In the genomic region with DNA sequence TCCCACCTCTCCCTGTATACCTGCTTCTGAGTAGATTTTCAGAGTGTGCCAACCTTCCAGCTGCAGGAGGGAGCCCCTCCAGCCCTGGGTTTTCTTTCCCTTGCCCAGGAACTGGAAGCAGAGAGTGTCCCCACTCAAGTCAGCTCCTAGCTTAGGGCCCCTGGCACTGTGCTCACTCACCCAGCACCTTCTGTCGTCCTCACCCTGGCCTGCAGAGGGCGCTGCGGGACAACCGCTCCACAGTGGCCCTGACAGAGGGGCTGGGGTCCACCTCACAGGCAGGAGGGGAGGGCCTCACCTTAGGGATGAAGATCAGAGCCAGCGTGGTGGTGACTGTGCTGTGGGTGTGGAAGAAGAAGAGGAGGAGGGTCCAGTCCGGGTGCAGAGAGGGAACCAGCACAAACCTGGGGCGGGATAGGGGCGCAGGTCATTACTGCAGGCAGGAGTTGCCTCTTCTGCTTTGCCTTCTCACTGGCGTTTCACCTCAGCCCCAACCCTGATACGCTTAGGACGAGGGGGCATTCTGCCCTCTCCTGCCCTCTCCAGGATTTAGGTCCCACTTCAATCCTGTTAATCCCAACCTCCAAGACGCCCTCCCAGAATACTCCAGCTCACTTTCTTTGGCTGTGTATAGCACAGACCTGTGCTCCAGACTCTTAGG, we compare ENCODE assay signal across 1 cellular context.
A peak's percentile ranks its signal among the peaks of the same experiment; 100 is the strongest.
TF ChIP-seq lines count a peak whose summit lies in the region.

No MANE protein-coding gene starts in this region.

TF ChIP-seq in HepG2, 621 proteins besides CTCF, POLR2A, EP300 and RAD21 (continues in another document):
- peak; percentile 17; the same call in 1 of the 2 replicates for TF ChIP-seq ZNF768 (CRISPR knock-in tag; IDR thresholded peaks at IDR 0.05)
- TF ChIP-seq ZNF350 (CRISPR knock-in tag; IDR thresholded peaks at IDR 0.05; ENCODE audit: borderline replicate concordance, low read depth), result peak; percentile 53; the same call in 1 of the 2 replicates
- no peak for TF ChIP-seq MYPOP (CRISPR knock-in tag; IDR thresholded peaks at IDR 0.05)
- TF ChIP-seq NONO (IDR thresholded peaks at IDR 0.05), result no peak
- peak; percentile 50; the same call in 1 of the 2 replicates for TF ChIP-seq NONO (CRISPR knock-in tag; conservative IDR thresholded peaks at IDR 0.05)
- TF ChIP-seq EEA1 (CRISPR knock-in tag; IDR thresholded peaks at IDR 0.05; ENCODE audit: borderline replicate concordance), result peak; percentile 56; the same call in 1 of the 2 replicates
- TF ChIP-seq PAX8 (CRISPR knock-in tag; IDR thresholded peaks at IDR 0.05; ENCODE audit: borderline replicate concordance), result no peak
- TF ChIP-seq, protein P1, sequence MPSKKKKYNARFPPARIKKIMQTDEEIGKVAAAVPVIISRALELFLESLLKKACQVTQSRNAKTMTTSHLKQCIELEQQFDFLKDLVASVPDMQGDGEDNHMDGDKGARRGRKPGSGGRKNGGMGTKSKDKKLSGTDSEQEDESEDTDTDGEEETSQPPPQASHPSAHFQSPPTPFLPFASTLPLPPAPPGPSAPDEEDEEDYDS (CRISPR knock-in tag; IDR thresholded peaks at IDR 0.05), result 0 out of 2 replicates have a peak, but pooled peaks have one; percentile 11
- peak; percentile 41; the same call in 1 of the 2 replicates for TF ChIP-seq TBX2 (CRISPR knock-in tag; IDR thresholded peaks at IDR 0.05; ENCODE audit: borderline replicate concordance)
- TF ChIP-seq HMGXB4 (CRISPR knock-in tag; IDR thresholded peaks at IDR 0.05; ENCODE audit: borderline replicate concordance in 1 of 2, low read depth in 1 of 2), result peak in 1 of 2 experiments; percentile 66; a peak in 2 of 4 replicates
- TF ChIP-seq FOXJ3 (CRISPR knock-in tag; IDR thresholded peaks at IDR 0.05; ENCODE audit: borderline replicate concordance), result no peak
- peak; percentile 60; the same call in 1 of the 2 replicates for TF ChIP-seq ZBTB7A (CRISPR knock-in tag; IDR thresholded peaks at IDR 0.05)
- no peak for TF ChIP-seq ZBTB25 (CRISPR knock-in tag; IDR thresholded peaks at IDR 0.05)
- 0 out of 2 replicates have a peak, but pooled peaks have one; percentile 41 for TF ChIP-seq ZNF670 (CRISPR knock-in tag; IDR thresholded peaks at IDR 0.05; ENCODE audit: borderline replicate concordance)
- 0 out of 2 replicates have a peak, but pooled peaks have one; percentile 35 for TF ChIP-seq SP4 (CRISPR knock-in tag; IDR thresholded peaks at IDR 0.05)
- TF ChIP-seq XRCC5 (optimal IDR thresholded peaks at IDR 0.05; ENCODE audit: low read length), result peak; percentile 82
- 0 out of 2 replicates have a peak, but pooled peaks have one; percentile 14 for TF ChIP-seq GABPB1 (CRISPR knock-in tag; IDR thresholded peaks at IDR 0.05)
- TF ChIP-seq ZNF891 (CRISPR knock-in tag; IDR thresholded peaks at IDR 0.05), result 0 out of 2 replicates have a peak, but pooled peaks have one; percentile 17
- TF ChIP-seq, protein P2, sequence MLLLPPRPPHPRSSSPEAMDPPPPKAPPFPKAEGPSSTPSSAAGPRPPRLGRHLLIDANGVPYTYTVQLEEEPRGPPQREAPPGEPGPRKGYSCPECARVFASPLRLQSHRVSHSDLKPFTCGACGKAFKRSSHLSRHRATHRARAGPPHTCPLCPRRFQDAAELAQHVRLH (CRISPR knock-in tag; IDR thresholded peaks at IDR 0.05; ENCODE audit: borderline replicate concordance, low read depth), result 0 out of 2 replicates have a peak, but pooled peaks have one; percentile 43
- TF ChIP-seq CREBL2 (CRISPR knock-in tag; IDR thresholded peaks at IDR 0.05; ENCODE audit: borderline replicate concordance), result no peak
- no peak for TF ChIP-seq MXD4 (CRISPR knock-in tag; IDR thresholded peaks at IDR 0.05)
- no peak for TF ChIP-seq ZNF382 (CRISPR knock-in tag; IDR thresholded peaks at IDR 0.05; ENCODE audit: borderline replicate concordance)
- TF ChIP-seq CEBPB (IDR thresholded peaks at IDR 0.05; ENCODE audit: borderline replicate concordance, low read depth, low read length), result no peak
- TF ChIP-seq PHF20 (CRISPR knock-in tag; IDR thresholded peaks at IDR 0.05), result no peak
- TF ChIP-seq ZNF687 (CRISPR knock-in tag; IDR thresholded peaks at IDR 0.05), result peak; percentile 19
- no peak for TF ChIP-seq ZNF546 (CRISPR knock-in tag; conservative IDR thresholded peaks at IDR 0.05)
- no peak; the same call in 1 of the 2 replicates for TF ChIP-seq ZNF839 (CRISPR knock-in tag; IDR thresholded peaks at IDR 0.05; ENCODE audit: borderline replicate concordance)
- 0 out of 2 replicates have a peak, but pooled peaks have one; percentile 44 for TF ChIP-seq ZNF788 (CRISPR knock-in tag; IDR thresholded peaks at IDR 0.05; ENCODE audit: borderline replicate concordance)
- no peak for TF ChIP-seq ZNF234 (CRISPR knock-in tag; conservative IDR thresholded peaks at IDR 0.05)
- 0 out of 2 replicates have a peak, but pooled peaks have one; percentile 10 for TF ChIP-seq ZBTB39 (CRISPR knock-in tag; IDR thresholded peaks at IDR 0.05)
- no peak for TF ChIP-seq NR2F6 (IDR thresholded peaks at IDR 0.05)
- 0 out of 2 replicates have a peak, but pooled peaks have one; percentile 26 for TF ChIP-seq NR2F6 (CRISPR knock-in tag; IDR thresholded peaks at IDR 0.05)
- TF ChIP-seq SP140L (CRISPR knock-in tag; IDR thresholded peaks at IDR 0.05; ENCODE audit: borderline replicate concordance), result no peak
- peak; percentile 77 for TF ChIP-seq STAG1 (CRISPR knock-in tag; IDR thresholded peaks at IDR 0.05)
- TF ChIP-seq FOSL2 (CRISPR knock-in tag; IDR thresholded peaks at IDR 0.05), result no peak
- peak; percentile 42; the same call in 1 of the 2 replicates for TF ChIP-seq KDM2A (CRISPR knock-in tag; IDR thresholded peaks at IDR 0.05; ENCODE audit: borderline replicate concordance, low read depth)
- 0 out of 2 replicates have a peak, but pooled peaks have one; percentile 75 for TF ChIP-seq DNMT1 (CRISPR knock-in tag; IDR thresholded peaks at IDR 0.05)
- TF ChIP-seq CSRNP2 (CRISPR knock-in tag; conservative IDR thresholded peaks at IDR 0.05; ENCODE audit: low read depth), result no peak
